7 cellular contexts compared by ENCODE assay signal in genomic region chr16:67277999-67278772, GRCh38. TPM values are rescaled to one million over a fixed set of nuclear protein-coding genes. Genes with fewer than 3 reads are reported as not detected.
A peak's percentile ranks its signal among the peaks of the same experiment; 100 is the strongest.
DNase-seq lines count a peak whose midpoint lies in the region; ATAC-seq and TF ChIP-seq lines count a peak whose summit lies in the region.

No MANE protein-coding gene starts in this region.

- no peak for TF ChIP-seq CTCF in esophagus muscularis mucosa (IDR thresholded peaks at IDR 0.05)
- no peak for TF ChIP-seq CTCF in parathyroid adenoma (IDR thresholded peaks at IDR 0.05)

- ATAC-seq in GM18502 (IDR thresholded peaks at IDR 0.05; ENCODE audit: poor library complexity, unreplicated experiment): no peak

- no peaks in the 10 kb centered on the region for H4K20me1 ChIP-seq in GM23248 (ENCODE audit: insufficient read depth)

- H3K9me3 ChIP-seq in GM23248 (ENCODE audit: low read depth) (no peaks in the 10 kb centered on the region), esophagus muscularis mucosa (no peaks in the 10 kb centered on the region), parathyroid adenoma (ENCODE audit: control insufficient read depth, low read length) (no peaks in the 10 kb centered on the region)

- WGBS in GM23248 (ENCODE audit: low coverage in 1 of 2, low lambda C conversion rate in 2 of 2, missing lambda C conversion rate in 2 of 2), 2 experiments: 10 to 17% methylated on average over 12 to 13 of the region's 13 CpGs
- WGBS in esophagus muscularis mucosa: 51% methylated on average over 7 of the region's 13 CpGs

- intact Hi-C loops in esophagus muscularis mucosa (cut with DNase I): no loop called here

- TF ChIP-seq EP300 in esophagus muscularis mucosa (IDR thresholded peaks at IDR 0.05): no peak

- H3K4me1 ChIP-seq in GM23248 (ENCODE audit: insufficient read depth) (peaks cover 22% of the 10 kb centered on the region), esophagus muscularis mucosa (peaks cover 13 to 35% (median 31%) of the 10 kb centered on the region in 4 donors), parathyroid adenoma (no peaks in the 10 kb centered on the region)

- H3K9ac ChIP-seq in GM23248 (peak overlapping the region; percentile 87), parathyroid adenoma (no peak overlapping the region)

- H3K36me3 ChIP-seq in GM23248 (ENCODE audit: low read depth): no peaks in the 10 kb centered on the region; the same call in 1 of the 2 replicates
- peaks cover 0 to 14% (median 0%) of the 10 kb centered on the region in 4 donors for H3K36me3 ChIP-seq in esophagus muscularis mucosa
- no peaks in the 10 kb centered on the region for H3K36me3 ChIP-seq in parathyroid adenoma (ENCODE audit: control insufficient read depth, insufficient read depth, low read length)

- 0 out of 2 replicates have a peak, but pooled peaks cover 8% of the 10 kb centered on the region for H3K79me2 ChIP-seq in GM23248 (ENCODE audit: insufficient read depth)
- no peaks in the 10 kb centered on the region for H3K79me2 ChIP-seq in parathyroid adenoma

- H3K9me2 ChIP-seq in GM23248 (ENCODE audit: insufficient read depth): no peaks in the 10 kb centered on the region

- in situ Hi-C loops in GM23248 (cut with MboI): no loop called here

- peak overlapping the region; percentile 93 for H3K4me2 ChIP-seq in GM23248 (ENCODE audit: unreplicated experiment)
- peak overlapping the region; percentile 75 for H3K4me2 ChIP-seq in parathyroid adenoma (ENCODE audit: low read length)

- H3K27me3 ChIP-seq in GM23248 (replicated peaks; ENCODE audit: insufficient read depth): no peaks in the 10 kb centered on the region
- H3K27me3 ChIP-seq in esophagus muscularis mucosa: no peaks in the 10 kb centered on the region
- no peaks in the 10 kb centered on the region for H3K27me3 ChIP-seq in parathyroid adenoma (ENCODE audit: control insufficient read depth, insufficient read depth, low read length)

- DNase-seq in GM23248 (peak; percentile 93), RKO (ENCODE audit: low spot score) (peak; percentile 30), esophagus muscularis mucosa (ENCODE audit: extremely low spot score) (no peak), NCI-H1417 treated with DMSO at 0.1 percent for 48 hours (lab: John Stamatoyannopoulos, UW) (no peak), C1 segment of cervical spinal cord (lab: John Stamatoyannopoulos, UW) (no peak)

- peaks cover 20% of the 10 kb centered on the region for H3F3A ChIP-seq in GM23248 (ENCODE audit: insufficient read depth)

- H3K27ac ChIP-seq in GM23248 (peak overlapping the region; percentile 98), esophagus muscularis mucosa (replicated peaks in 1 of 4) (peak overlapping the region; percentile 58 to 70 (median 64)), parathyroid adenoma (no peak overlapping the region)

- H2AFZ ChIP-seq in GM23248: peak overlapping the region; percentile 68
- no peak overlapping the region for H2AFZ ChIP-seq in parathyroid adenoma

- TF ChIP-seq POLR2A in esophagus muscularis mucosa (IDR thresholded peaks at IDR 0.05; ENCODE audit: low read depth): no peak

- H3K4me3 ChIP-seq in GM23248: peak overlapping the region; percentile 78
- peak overlapping the region; percentile 64 to 81 (median 68) for H3K4me3 ChIP-seq in esophagus muscularis mucosa
- peak overlapping the region; percentile 52 for H3K4me3 ChIP-seq in parathyroid adenoma (ENCODE audit: low read depth, low read length)

RNA-seq across cellular contexts. Expression of gene PLEKHG4, which starts 1.1 kb away (rescaled TPM):
- total RNA-seq in GM23248 (2014; rRNA removed; shearing (Covaris generic)): 24.2 and 38.8 TPM in 2 replicates
- polyA plus RNA-seq in GM23248 (2016; fragmentation: Nextera tagmentation; extraction: Ambion mirVana): 10.4 and 12.5 TPM in 2 replicates
- 1 to 10 TPM; 3.0 to 8.7 (median 3.2) TPM for total RNA-seq in esophagus muscularis mucosa

RNA-seq across cellular contexts. Expression of gene SLC9A5, which starts 29.4 kb away (rescaled TPM):
- 2.2 and 2.7 TPM in 2 replicates for total RNA-seq in GM23248 (2014; rRNA removed; shearing (Covaris generic))
- 2.5 and 2.6 TPM in 2 replicates for polyA plus RNA-seq in GM23248 (2016; fragmentation: Nextera tagmentation; extraction: Ambion mirVana)
- total RNA-seq in esophagus muscularis mucosa: under 1 TPM; 0.13 to 0.69 (median 0.37) TPM

RNA-seq across cellular contexts. Expression of gene FHOD1, which starts 30.9 kb away (rescaled TPM):
- total RNA-seq in GM23248 (2014; rRNA removed; shearing (Covaris generic)): 14.9 and 24.2 TPM in 2 replicates
- polyA plus RNA-seq in GM23248 (2016; fragmentation: Nextera tagmentation; extraction: Ambion mirVana): 7.7 and 9.3 TPM in 2 replicates
- 10 to 100 TPM in 2 of 4 donors, 1 to 10 TPM in 2; 8.0 to 15.6 (median 10.0) TPM for total RNA-seq in esophagus muscularis mucosa

RNA-seq across cellular contexts. Expression of gene KCTD19, which starts 48.4 kb away (rescaled TPM):
- not detected in 2 replicates for total RNA-seq in GM23248 (2014; rRNA removed; shearing (Covaris generic))
- polyA plus RNA-seq in GM23248 (2016; fragmentation: Nextera tagmentation; extraction: Ambion mirVana): not detected in 2 replicates
- total RNA-seq in esophagus muscularis mucosa: not detected

RNA-seq across cellular contexts. Expression of gene LRRC36, which starts 48.4 kb away (rescaled TPM):
- not detected in 2 replicates for total RNA-seq in GM23248 (2014; rRNA removed; shearing (Covaris generic))
- not detected in 2 replicates for polyA plus RNA-seq in GM23248 (2016; fragmentation: Nextera tagmentation; extraction: Ambion mirVana)
- total RNA-seq in esophagus muscularis mucosa: under 1 TPM in 1 of 4 donors, not detected in 3; 0.33 TPM

Comparison
In these comparisons a context has a peak if more than half of its experiments do, and no peak if none do; other contexts are left out.
1. DNase-seq: peak in GM23248 (single experiment) and RKO (single experiment); none in esophagus muscularis mucosa (single experiment), NCI-H1417 treated with DMSO at 0.1 percent for 48 hours (single experiment) and C1 segment of cervical spinal cord (0 of 14).
2. Peak in every context shown above with its lines, with median percentiles within 50 percentile points of each other: H3K4me3 ChIP-seq.